8 cellular contexts compared by ENCODE assay signal in genomic region chr22:26360169-26360885, GRCh38.
DNase-seq lines count a peak whose midpoint lies in the region; ATAC-seq and TF ChIP-seq lines count a peak whose summit lies in the region.

No MANE protein-coding gene starts in this region.

- peaks cover 5% of the 10 kb centered on the region; the same call in 1 of the 2 replicates for H3K27me3 ChIP-seq in SJSA1 (replicated peaks)
- peaks cover 21% of the 10 kb centered on the region for H3K27me3 ChIP-seq in suprapubic skin

- H3K36me3 ChIP-seq in SJSA1 = no peaks in the 10 kb centered on the region
- no peaks in the 10 kb centered on the region for H3K36me3 ChIP-seq in suprapubic skin

- H3K4me3 ChIP-seq in SJSA1 (no peak overlapping the region), suprapubic skin (no peak overlapping the region)

- H3K27ac ChIP-seq in SJSA1 (no peak overlapping the region), suprapubic skin (no peak overlapping the region)

- peak; percentile 76 to 94 for TF ChIP-seq CTCF in suprapubic skin (IDR thresholded peaks at IDR 0.05)

- WGBS in suprapubic skin = 5% methylated on average over 17 of the region's 17 CpGs

- no peak for TF ChIP-seq EP300 in suprapubic skin (IDR thresholded peaks at IDR 0.05)

- peaks cover 6% of the 10 kb centered on the region for H3K4me1 ChIP-seq in SJSA1 (replicated peaks)
- peaks cover 9% of the 10 kb centered on the region for H3K4me1 ChIP-seq in suprapubic skin

- DNase-seq in Daoy (ENCODE audit: low read depth) = peak; percentile 78
- DNase-seq in LoVo (ENCODE audit: low spot score) = peak; percentile 62
- peak; percentile 69 to 73 for DNase-seq in SJSA1 (ENCODE audit: low read depth in 1 of 2, low spot score in 2 of 2)
- peak; percentile 66 for DNase-seq in activated naive CD4-positive, alpha-beta T cell treated with Interleukin-2 at 50 U/mL for 16 hours
- peak; percentile 56 for DNase-seq in globus pallidus (ENCODE audit: low spot score)
- DNase-seq in occipital lobe (lab: John Stamatoyannopoulos, UW) = peak; percentile 67
- DNase-seq in suprapubic skin (ENCODE audit: low spot score in 2 of 2) = peak in 1 of 2 donors; percentile 69

- H3K9me3 ChIP-seq in SJSA1 (replicated peaks) (no peaks in the 10 kb centered on the region), suprapubic skin (no peaks in the 10 kb centered on the region)

- TF ChIP-seq POLR2A in suprapubic skin (IDR thresholded peaks at IDR 0.05) = no peak

- ATAC-seq in HG03280 (IDR thresholded peaks at IDR 0.05; ENCODE audit: unreplicated experiment) = no peak
